ENCODE assay signal across 21 cellular contexts in genomic region chr14:98101323-98101722, GRCh38.
"Had no signal": no experiment of that assay in that cellular context is flagged by ENCODE, and none has a peak within 500 bp of the region (broad histone marks: within the 10 kb centered on the region; RNA-seq: fewer than 3 reads in every experiment).

No MANE protein-coding gene starts in this region.

- ATAC-seq: body of pancreas; gastrocnemius medialis; natural killer cell treated with Interleukin-12 subunit alpha and Interleukin-12 subunit beta and Interleukin-15 and Interleukin-18, amount 100 ng/mL, for 72 hours; right cardiac atrium had no signal

- DNase-seq: activated CD4-positive, alpha-beta T cell treated with anti-CD3 and anti-CD28 coated beads, Interleukin-2, amount 10 ng/mL, durations not matched to agents 7 days and 5 days; adrenal gland; aorta; body of pancreas; cerebellar nuclear complex; colonic mucosa; effector CD8-positive, alpha-beta T cell; gastrocnemius medialis; glutamatergic neuron; left ventricle myocardium inferior; mesendoderm; posterior cingulate gyrus; right cardiac atrium; SK-N-SH; stimulated activated naive CD4-positive, alpha-beta T cell treated with Interleukin-2 at 50 U/mL for 16 hours; SW 1271; T-helper 9 cell; trophoblast cell had no signal

- H3K27ac Mint-ChIP-seq: activated CD4-positive, alpha-beta T cell treated with anti-CD3 and anti-CD28 coated beads, Interleukin-2, amount 10 ng/mL, durations not matched to agents 7 days and 5 days; activated T-helper 2 cell treated with anti-CD3 and anti-CD28 coated beads, Interferon-gamma antibody, Interleukin-2, Interleukin-4, amounts not matched to agents 10 μg/mL and 5 μg/mL and 100 μg/mL, durations not matched to agents 14 hours and 24 hours and 36 hours; natural killer cell treated with Interleukin-12 subunit alpha and Interleukin-12 subunit beta and Interleukin-15 and Interleukin-18, amount 100 ng/mL, for 72 hours; T-helper 1 cell treated with Interleukin-12 subunit alpha and Interleukin-12 subunit beta and Interleukin-4 antibody, amounts not matched to agents 30 μg/mL and 1 μg/mL, for 36 hours had no signal

- H3K9me3 Mint-ChIP-seq: natural killer cell treated with Interleukin-12 subunit alpha and Interleukin-12 subunit beta and Interleukin-15 and Interleukin-18, amount 100 ng/mL, for 72 hours had no signal

- H3K4me3 Mint-ChIP-seq: activated CD4-positive, alpha-beta T cell treated with anti-CD3 and anti-CD28 coated beads, Interleukin-2, amount 10 ng/mL, durations not matched to agents 7 days and 5 days; natural killer cell treated with Interleukin-12 subunit alpha and Interleukin-12 subunit beta and Interleukin-15 and Interleukin-18, amount 100 ng/mL, for 72 hours; T-helper 1 cell treated with Interleukin-12 subunit alpha and Interleukin-12 subunit beta and Interleukin-4 antibody, amounts not matched to agents 30 μg/mL and 1 μg/mL, for 36 hours had no signal

- H3K36me3 Mint-ChIP-seq: natural killer cell treated with Interleukin-12 subunit alpha and Interleukin-12 subunit beta and Interleukin-15 and Interleukin-18, amount 100 ng/mL, for 72 hours had no signal

- H3K27me3 Mint-ChIP-seq: activated CD4-positive, alpha-beta T cell treated with anti-CD3 and anti-CD28 coated beads, Interleukin-2, amount 10 ng/mL, durations not matched to agents 7 days and 5 days had no signal
